12 cellular contexts compared by ENCODE assay signal in genomic region chr5:41722359-41722950, GRCh38.
DNase-seq lines count a peak whose midpoint lies in the region; ATAC-seq, FAIRE-seq and TF ChIP-seq lines count a peak whose summit lies in the region.
"Had no signal": no experiment of that assay in that cellular context is flagged by ENCODE, and none has a peak within 500 bp of the region (broad histone marks: within the 10 kb centered on the region; RNA-seq: fewer than 3 reads in every experiment).

No MANE protein-coding gene starts in this region.

- no peak overlapping the region for H3K27ac Mint-ChIP-seq in endodermal cell
- H3K27ac Mint-ChIP-seq: activated CD8-positive, alpha-beta T cell treated with anti-CD3 and anti-CD28 coated beads, Interleukin-2, amount 10 ng/mL, durations not matched to agents 7 days and 5 days; naive thymus-derived CD4-positive, alpha-beta T cell had no signal

- H3K9me3 Mint-ChIP-seq in endodermal cell: no peaks in the 10 kb centered on the region

- no peaks in the 10 kb centered on the region for H3K36me3 Mint-ChIP-seq in endodermal cell (ENCODE audit: low read depth)
- H3K36me3 Mint-ChIP-seq: naive thymus-derived CD4-positive, alpha-beta T cell had no signal

- no peaks in the 10 kb centered on the region for H3K9me3 ChIP-seq in A673 (ENCODE audit: low read depth, low read length, poor library complexity, severe bottlenecking)
- no peaks in the 10 kb centered on the region for H3K9me3 ChIP-seq in OCI-LY3 (ENCODE audit: insufficient read depth, low read length)
- no peaks in the 10 kb centered on the region for H3K9me3 ChIP-seq in endodermal cell (ENCODE audit: control insufficient read depth, low read length)
- H3K9me3 ChIP-seq in esophagus squamous epithelium: no peaks in the 10 kb centered on the region
- H3K9me3 ChIP-seq: BLaER1 had no signal

- H3K4me2 ChIP-seq in OCI-LY3 (ENCODE audit: low read length): no peak overlapping the region
- H3K4me2 ChIP-seq: BLaER1 had no signal

- no peak overlapping the region for H2AFZ ChIP-seq in OCI-LY3 (ENCODE audit: low read depth, low read length)

- POLR2A ChIA-PET in A673 (lab: Charles Lee; ENCODE audit: low non-redundant PET): no interaction called here

- H3K27ac ChIP-seq in A673 (ENCODE audit: low read depth, low read length, poor library complexity, severe bottlenecking): no peak overlapping the region
- no peak overlapping the region for H3K27ac ChIP-seq in OCI-LY3 (ENCODE audit: low read length)
- H3K27ac ChIP-seq in endodermal cell (ENCODE audit: low read depth, low read length): no peak overlapping the region
- no peak overlapping the region for H3K27ac ChIP-seq in esophagus squamous epithelium
- H3K27ac ChIP-seq: BLaER1 had no signal

- H4K20me1 ChIP-seq in OCI-LY3 (ENCODE audit: insufficient read depth, low read length): no peaks in the 10 kb centered on the region
- H4K20me1 ChIP-seq: BLaER1 had no signal

- no peak overlapping the region for H3K4me3 Mint-ChIP-seq in endodermal cell
- H3K4me3 Mint-ChIP-seq: activated CD8-positive, alpha-beta T cell treated with anti-CD3 and anti-CD28 coated beads, Interleukin-2, amount 10 ng/mL, durations not matched to agents 7 days and 5 days; naive thymus-derived CD4-positive, alpha-beta T cell had no signal

- peak; percentile 28 for DNase-seq in A673 (ENCODE audit: low spot score)
- no peak for DNase-seq in GM12892 (ENCODE audit: insufficient read length)
- DNase-seq in endodermal cell: peak; percentile 46
- no peak for DNase-seq in NCI-H510A treated with DMSO at 0.1 percent for 48 hours (lab: John Stamatoyannopoulos, UW)
- DNase-seq in esophagus squamous epithelium (lab: John Stamatoyannopoulos, UW): no peak
- DNase-seq in stimulated activated CD4-positive, alpha-beta T cell treated with anti-CD3 and anti-CD28 coated beads, Interleukin-4, amount 100 ng/mL, for 4 hours: no peak
- DNase-seq: activated CD8-positive, alpha-beta T cell treated with anti-CD3 and anti-CD28 coated beads, Interleukin-2, amount 10 ng/mL, durations not matched to agents 7 days and 5 days; naive thymus-derived CD4-positive, alpha-beta T cell; stimulated activated CD8-positive, alpha-beta memory T cell treated with anti-CD3 and anti-CD28 coated beads, Interleukin-4, amount 100 ng/mL, for 48 hours had no signal

- CTCF ChIA-PET in A673 (lab: Charles Lee): interaction anchor here (1.7 kb wide), 1 partner anchor 121 kb away, joined by 9 read pairs; no protein-coding TSS in a partner anchor

- TF ChIP-seq CTCF in A673 (conservative IDR thresholded peaks at IDR 0.05; ENCODE audit: low read depth, low read length) (peak; percentile 44; the same call in 1 of the 2 replicates), OCI-LY3 (IDR thresholded peaks at IDR 0.05; ENCODE audit: low read depth, low read length) (peak; percentile 35; the same call in 1 of the 2 replicates), endodermal cell (conservative IDR thresholded peaks at IDR 0.05) (no peak), esophagus squamous epithelium (IDR thresholded peaks at IDR 0.05) (no peak)

- H3K4me3 ChIP-seq in A673 (ENCODE audit: low read depth, low read length, poor library complexity, severe bottlenecking): no peak overlapping the region
- no peak overlapping the region for H3K4me3 ChIP-seq in OCI-LY3 (ENCODE audit: low read length)
- no peak overlapping the region for H3K4me3 ChIP-seq in endodermal cell (ENCODE audit: low read length)
- H3K4me3 ChIP-seq in esophagus squamous epithelium: no peak overlapping the region
- H3K4me3 ChIP-seq: BLaER1 had no signal

- H3K9ac ChIP-seq in OCI-LY3 (ENCODE audit: low read length): no peak overlapping the region
- no peak overlapping the region for H3K9ac ChIP-seq in endodermal cell (ENCODE audit: extremely low read depth, low read length, poor library complexity, severe bottlenecking)
- H3K9ac ChIP-seq: BLaER1 had no signal

- no peak for ATAC-seq in HG03442 (IDR thresholded peaks at IDR 0.05; ENCODE audit: unreplicated experiment)
- ATAC-seq: activated CD8-positive, alpha-beta T cell treated with anti-CD3 and anti-CD28 coated beads, Interleukin-2, amount 10 ng/mL, durations not matched to agents 7 days and 5 days; naive thymus-derived CD4-positive, alpha-beta T cell had no signal

- peaks cover 4% of the 10 kb centered on the region for H3K4me1 Mint-ChIP-seq in endodermal cell

- BruUV-seq in A673 (replicated peaks; lab: Mats Ljungman, UMichigan): no TSS peak

- no peaks in the 10 kb centered on the region for H3K79me2 ChIP-seq in OCI-LY3 (ENCODE audit: low read length)

- no peaks in the 10 kb centered on the region for H3K27me3 Mint-ChIP-seq in endodermal cell (ENCODE audit: insufficient read depth)

- WGBS in endodermal cell (ENCODE audit: insufficient coverage in 1 of 2, insufficient read length in 1 of 2), 2 experiments: 86 to 96% methylated on average over 3 of the region's 3 CpGs
- 28 to 46% methylated on average over 1 to 2 of the region's 3 CpGs for WGBS in esophagus squamous epithelium, 2 donors

- intact Hi-C loops in A673 (cut with micrococcal nuclease; ENCODE audit: unreplicated experiment) (no loop called here), esophagus squamous epithelium (cut with DNase I) (no loop called here)

- TF ChIP-seq POLR2A in GM12892 (IDR thresholded peaks at IDR 0.05; ENCODE audit: low read depth, low read length) (no peak), esophagus squamous epithelium (IDR thresholded peaks at IDR 0.05) (no peak)

- H3K27me3 ChIP-seq in A673 (replicated peaks; ENCODE audit: insufficient read depth, low read depth, low read length, poor library complexity) (no peaks in the 10 kb centered on the region), OCI-LY3 (ENCODE audit: low read depth, low read length) (no peaks in the 10 kb centered on the region), endodermal cell (ENCODE audit: control insufficient read depth, insufficient read depth, low read length, poor library complexity, severe bottlenecking) (no peaks in the 10 kb centered on the region), esophagus squamous epithelium (no peaks in the 10 kb centered on the region)
- H3K27me3 ChIP-seq: BLaER1 had no signal

- peak; percentile 27 for FAIRE-seq in GM12892 (lab: Jason Lieb, UNC)

- no peaks in the 10 kb centered on the region for H3K36me3 ChIP-seq in A673 (ENCODE audit: insufficient read depth, low read length, poor library complexity, severe bottlenecking)
- no peaks in the 10 kb centered on the region for H3K36me3 ChIP-seq in OCI-LY3 (replicated peaks; ENCODE audit: low read depth, low read length)
- H3K36me3 ChIP-seq in endodermal cell (ENCODE audit: control insufficient read depth, insufficient read depth, low read length): no peaks in the 10 kb centered on the region
- H3K36me3 ChIP-seq in esophagus squamous epithelium: no peaks in the 10 kb centered on the region
- H3K36me3 ChIP-seq: BLaER1 had no signal

- H3K4me1 ChIP-seq in A673 (ENCODE audit: insufficient read depth, low read length, poor library complexity, severe bottlenecking) (no peaks in the 10 kb centered on the region), OCI-LY3 (ENCODE audit: low read length) (no peaks in the 10 kb centered on the region), endodermal cell (ENCODE audit: control insufficient read depth, insufficient read depth, low read length) (no peaks in the 10 kb centered on the region), esophagus squamous epithelium (no peaks in the 10 kb centered on the region)
- H3K4me1 ChIP-seq: BLaER1 had no signal

Comparison
In these comparisons a context has a peak if more than half of its experiments do, and no peak if none do; other contexts are left out.
1. DNase-seq: peak in A673 (single experiment) and endodermal cell (single experiment); none in GM12892 (single experiment), NCI-H510A treated with DMSO at 0.1 percent for 48 hours (single experiment), esophagus squamous epithelium (single experiment) and stimulated activated CD4-positive, alpha-beta T cell treated with anti-CD3 and anti-CD28 coated beads, Interleukin-4, amount 100 ng/mL, for 4 hours (0 of 2).
2. CTCF ChIP-seq: peak in A673 (single experiment) and OCI-LY3 (single experiment); none in endodermal cell (single experiment) and esophagus squamous epithelium (0 of 6).